Comparison of ENCODE assay signal across 28 cellular contexts in genomic region chr17:9443811-9444210, GRCh38.
"Had no signal": no experiment of that assay in that cellular context is flagged by ENCODE, and none has a peak within 500 bp of the region (broad histone marks: within the 10 kb centered on the region; RNA-seq: fewer than 3 reads in every experiment).

No MANE protein-coding gene starts in this region.

- H3K36me3 ChIP-seq: SJSA1 had no signal

- H3K27me3 ChIP-seq: ascending aorta, body of pancreas, SJSA1 had no signal

- H3K4me1 ChIP-seq: ascending aorta, body of pancreas had no signal

- H3K27ac ChIP-seq: ascending aorta, body of pancreas, SJSA1 had no signal

- DNase-seq: activated B cell treated with CpG ODN at 0.5 μM for 24 hours; activated CD4-positive, alpha-beta T cell treated with anti-CD3 and anti-CD28 coated beads for 1 hour; activated CD4-positive, alpha-beta T cell treated with anti-CD3 and anti-CD28 coated beads, Interleukin-2, amount 10 ng/mL, durations not matched to agents 24 days and 14 days; activated CD4-positive, alpha-beta T cell treated with anti-CD3 and anti-CD28 coated beads, Interleukin-2, amount 50 U/mL, for 48 hours; activated CD8-positive, alpha-beta memory T cell treated with anti-CD3 and anti-CD28 coated beads, Interleukin-2, amount 10 ng/mL, durations not matched to agents 7 days and 5 days; activated effector memory CD4-positive, alpha-beta T cell treated with anti-CD3 and anti-CD28 coated beads, Interleukin-2, amount 50 U/mL, for 16 hours; activated naive CD4-positive, alpha-beta T cell treated with Interleukin-2 at 50 U/mL for 16 hours; activated naive CD8-positive, alpha-beta T cell treated with anti-CD3 and anti-CD28 coated beads, Interleukin-2, amount 50 U/mL, for 24 hours; activated T-cell treated with anti-CD3 and anti-CD28 coated beads, Interleukin-2, amount 50 U/mL, for 4 hours; amniotic stem cell; body of pancreas; Karpas-422; MM.1S; NCI-H1105; NCI-H1436; NCI-H1694 treated with DMSO at 0.1 percent for 48 hours; NCI-H2081 treated with DMSO at 0.1 percent for 48 hours; NCI-H446 treated with DMSO at 0.1 percent for 48 hours; NCI-H524 treated with DMSO at 0.1 percent for 48 hours; NCI-H774; RPMI8226; SHP77; SW 1271 had no signal

- ATAC-seq: activated CD8-positive, alpha-beta memory T cell treated with anti-CD3 and anti-CD28 coated beads, Interleukin-2, amount 10 ng/mL, durations not matched to agents 7 days and 5 days; activated naive CD4-positive, alpha-beta T cell treated with anti-CD3 and anti-CD28 coated beads, Interleukin-2, amount 50 U/mL, for 72 hours; activated naive CD8-positive, alpha-beta T cell treated with anti-CD3 and anti-CD28 coated beads, Interleukin-2, amount 50 U/mL, for 24 hours; activated T-cell treated with anti-CD3 and anti-CD28 coated beads, Interleukin-2, amount 50 U/mL, for 4 hours; body of pancreas; K562; SK-N-SH treated with all-trans-retinoic acid at 6 μM for 48 hours had no signal

- H3K4me3 ChIP-seq: ascending aorta, body of pancreas, K562, SJSA1 had no signal

- H3K9me3 ChIP-seq: ascending aorta, body of pancreas, SJSA1 had no signal

- FAIRE-seq: K562 had no signal
